In the genomic region with DNA sequence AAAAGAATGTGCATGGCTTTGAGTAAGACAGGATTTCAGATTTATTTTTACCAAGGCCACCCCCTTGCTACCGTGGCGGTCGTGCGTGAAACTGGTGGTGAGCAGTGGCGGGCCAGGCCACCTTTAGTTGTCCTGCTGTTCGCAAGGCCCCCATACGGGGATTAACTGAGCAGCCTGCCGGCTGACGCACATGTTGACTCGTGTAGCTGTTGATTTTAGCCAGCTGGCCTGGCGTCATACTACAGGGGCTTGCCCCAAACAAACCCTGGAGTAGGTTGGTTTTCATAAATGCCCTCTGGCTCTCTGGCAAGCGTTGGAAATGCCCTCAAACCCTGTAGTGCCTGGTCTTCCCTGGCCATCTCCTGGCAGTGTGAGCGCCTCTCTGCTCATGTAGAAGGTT, we compare ENCODE assay signal across 21 cellular contexts. TPM values are rescaled to one million over a fixed set of nuclear protein-coding genes. Genes with fewer than 3 reads are reported as not detected.
DNase-seq lines count a peak whose midpoint lies in the region; ATAC-seq and TF ChIP-seq lines count a peak whose summit lies in the region.
"Had no signal": no experiment of that assay in that cellular context is flagged by ENCODE, and none has a peak within 500 bp of the region (broad histone marks: within the 10 kb centered on the region; RNA-seq: fewer than 3 reads in every experiment).

No MANE protein-coding gene starts in this region.

- H3K4ac ChIP-seq in IMR-90 (ENCODE audit: low read depth, low read length): no peak overlapping the region
- H3K4ac ChIP-seq in mesenchymal stem cell (ENCODE audit: low read depth in 1 of 2, low read length in 2 of 2): no peak overlapping the region

- no peak overlapping the region for H2AK9ac ChIP-seq in IMR-90 (replicated peaks; ENCODE audit: low read depth, low read length, poor library complexity)

- H2BK15ac ChIP-seq in IMR-90 (ENCODE audit: low read depth, low read length) (no peak overlapping the region), mesenchymal stem cell (ENCODE audit: low read depth, poor library complexity, severe bottlenecking) (no peak overlapping the region)

- no peak for TF ChIP-seq CTCF in IMR-90 (conservative IDR thresholded peaks at IDR 0.05; ENCODE audit: low read depth, low read length)

- no peak overlapping the region for H4K5ac ChIP-seq in IMR-90 (ENCODE audit: low read depth, low read length)

- H2AK5ac ChIP-seq in IMR-90 (ENCODE audit: low read depth, low read length) (no peak overlapping the region), mesenchymal stem cell (ENCODE audit: low read length, severe bottlenecking) (no peak overlapping the region)

- intact Hi-C loops in IMR-90 (cut with micrococcal nuclease): no loop called here

- CTCF ChIA-PET in IMR-90 (lab: Yijun Ruan, JAX): interaction anchor here (1.2 kb wide), 1 partner anchor 34 kb away, joined by 4 read pairs; no protein-coding TSS in a partner anchor

- H2AFZ ChIP-seq in IMR-90 (replicated peaks; ENCODE audit: low read length, poor library complexity) (no peak overlapping the region), mesenchymal stem cell (ENCODE audit: low read depth, low read length) (no peak overlapping the region)

- H3K14ac ChIP-seq in IMR-90 (replicated peaks; ENCODE audit: low read depth, low read length) (no peak overlapping the region), mesenchymal stem cell (ENCODE audit: low read length in 2 of 2) (no peak overlapping the region)

- no peak overlapping the region for H4K91ac ChIP-seq in IMR-90 (ENCODE audit: insufficient read depth, low read depth, low read length)
- no peak overlapping the region for H4K91ac ChIP-seq in mesenchymal stem cell (ENCODE audit: low read length)

- no peak overlapping the region for H3K27ac ChIP-seq in IMR-90 (ENCODE audit: insufficient read depth, low read length)
- peak overlapping the region; percentile 86 for H3K27ac ChIP-seq in caudate nucleus (ENCODE audit: low read depth, low read length)
- H3K27ac ChIP-seq in mesenchymal stem cell (ENCODE audit: low read length, poor library complexity, severe bottlenecking): no peak overlapping the region
- H3K27ac ChIP-seq in stomach smooth muscle (ENCODE audit: low read length): peak overlapping the region; percentile 71
- H3K27ac ChIP-seq: C4-2B, SK-N-MC had no signal

- no TSS peak for BruUV-seq in IMR-90 (replicated peaks; lab: Mats Ljungman, UMichigan)

- H2BK120ac ChIP-seq in IMR-90 (ENCODE audit: low read depth, low read length): no peak overlapping the region
- no peak overlapping the region for H2BK120ac ChIP-seq in mesenchymal stem cell (ENCODE audit: low read depth, low read length)

- H3K9ac ChIP-seq in IMR-90 (ENCODE audit: low read depth, low read length) (no peak overlapping the region), mesenchymal stem cell (ENCODE audit: low read length) (no peak overlapping the region), stomach smooth muscle (ENCODE audit: low read length in 2 of 2) (no peak overlapping the region)

- no peak overlapping the region for H4K8ac ChIP-seq in IMR-90 (ENCODE audit: low read depth in 2 of 2, low read length in 2 of 2)
- no peak overlapping the region for H4K8ac ChIP-seq in mesenchymal stem cell (ENCODE audit: low read length)

- DNase-seq in IMR-90: peak; percentile 45
- DNase-seq in caudate nucleus (lab: John Stamatoyannopoulos, UW): peak in 1 of 61 donors; percentile 9
- peak; percentile 66 for DNase-seq in mesenchymal stem cell
- no peak for DNase-seq in T1000 (lab: John Stamatoyannopoulos, UW)
- DNase-seq in 8988T: no peak
- no peak for DNase-seq in NCI-H526 treated with DMSO at 0.1 percent for 48 hours (lab: John Stamatoyannopoulos, UW)
- DNase-seq: ACHN; CD8-positive, alpha-beta memory T cell; H7; NCI-H1092; NCI-H1436; NCI-H2029; NCI-H2227 treated with DMSO at 0.1 percent for 48 hours; NCI-H510A; NCI-H774; SW 1271 had no signal

- H3K79me1 ChIP-seq in IMR-90 (ENCODE audit: low read depth in 1 of 2, low read length in 2 of 2) (no peaks in the 10 kb centered on the region), mesenchymal stem cell (replicated peaks; ENCODE audit: low read length, poor library complexity, severe bottlenecking) (peaks cover 54% of the 10 kb centered on the region)

- H3K4me3 ChIP-seq in IMR-90 (ENCODE audit: insufficient read depth, low read depth, low read length): no peak overlapping the region
- no peak overlapping the region for H3K4me3 ChIP-seq in mesenchymal stem cell (ENCODE audit: insufficient read depth in 1 of 2, low read depth in 1 of 2, low read length in 2 of 2)
- no peak overlapping the region for H3K4me3 ChIP-seq in stomach smooth muscle (ENCODE audit: low read length in 2 of 2)
- H3K4me3 ChIP-seq: K562, SK-N-MC had no signal

- in situ Hi-C loops in IMR-90 (cut with MboI; ENCODE audit: low sequenced_read_pairs): no loop called here

- 57% methylated on average over 8 of the region's 13 CpGs; no CpG with 5 or more reads in 1 of the 2 experiments for WGBS in IMR-90 (ENCODE audit: extremely low coverage in 2 of 2, insufficient read length in 1 of 2), 2 experiments
- WGBS in mesenchymal stem cell: 88% methylated on average over 13 of the region's 13 CpGs

- H3K18ac ChIP-seq in IMR-90 (ENCODE audit: low read depth, low read length) (no peak overlapping the region), mesenchymal stem cell (ENCODE audit: low read depth in 1 of 2, low read length in 2 of 2) (no peak overlapping the region)

- peaks cover 2% of the 10 kb centered on the region; the same call in 1 of the 2 replicates for H3K4me1 ChIP-seq in IMR-90 (ENCODE audit: control insufficient read depth, insufficient read depth, low read length)
- no peaks in the 10 kb centered on the region for H3K4me1 ChIP-seq in mesenchymal stem cell (ENCODE audit: control insufficient read depth, insufficient read depth, low read depth, low read length)
- H3K4me1 ChIP-seq in stomach smooth muscle (ENCODE audit: control insufficient read depth, insufficient read depth, low read length): peaks cover 15% of the 10 kb centered on the region

- no peak overlapping the region for H3K4me2 ChIP-seq in IMR-90 (ENCODE audit: low read depth, low read length)
- no peak overlapping the region for H3K4me2 ChIP-seq in mesenchymal stem cell (ENCODE audit: low read length, poor library complexity, severe bottlenecking)

- POLR2A ChIA-PET in IMR-90 (lab: Charles Lee; ENCODE audit: unreplicated experiment): no interaction called here

- ATAC-seq in IMR-90 (ENCODE audit: low read depth): peak; percentile 83
- ATAC-seq: K562, Right ventricle myocardium inferior had no signal

- dilution Hi-C loops in IMR-90 (cut with HindIII; ENCODE audit: low sequenced_read_pairs, unreplicated experiment): no loop called here

- peaks cover 18% of the 10 kb centered on the region for H3K9me1 ChIP-seq in IMR-90 (ENCODE audit: insufficient read depth, low read length)

- H2BK5ac ChIP-seq in IMR-90 (ENCODE audit: low read depth, low read length, poor library complexity, severe bottlenecking): no peak overlapping the region
- H2BK5ac ChIP-seq in mesenchymal stem cell (ENCODE audit: low read depth, low read length, poor library complexity, severe bottlenecking): no peak overlapping the region

- H2BK12ac ChIP-seq in mesenchymal stem cell (ENCODE audit: low read length in 2 of 2): no peak overlapping the region

- peaks cover 9% of the 10 kb centered on the region for H4K20me1 ChIP-seq in IMR-90 (ENCODE audit: insufficient read depth, low read length)

- no peak overlapping the region for H2BK20ac ChIP-seq in IMR-90 (ENCODE audit: low read depth, low read length)

- H3K56ac ChIP-seq in IMR-90 (ENCODE audit: extremely low read depth, insufficient read depth, low read length): no peak overlapping the region

- no peaks in the 10 kb centered on the region for H3K27me3 ChIP-seq in IMR-90 (ENCODE audit: control insufficient read depth, insufficient read depth, low read length)
- no peaks in the 10 kb centered on the region for H3K27me3 ChIP-seq in mesenchymal stem cell (ENCODE audit: control insufficient read depth in 1 of 2, insufficient read depth in 1 of 2, low read length in 2 of 2)
- no peaks in the 10 kb centered on the region for H3K27me3 ChIP-seq in stomach smooth muscle (ENCODE audit: control insufficient read depth in 1 of 2, insufficient read depth in 2 of 2, low read length in 2 of 2)

- no peak for TF ChIP-seq RAD21 in IMR-90 (IDR thresholded peaks at IDR 0.05; ENCODE audit: low read length)

- H3K9me3 ChIP-seq in IMR-90 (ENCODE audit: control insufficient read depth, insufficient read depth, low read length) (no peaks in the 10 kb centered on the region), mesenchymal stem cell (ENCODE audit: control insufficient read depth, low read length) (no peaks in the 10 kb centered on the region), stomach smooth muscle (ENCODE audit: control insufficient read depth in 2 of 2, low read length in 2 of 2) (no peaks in the 10 kb centered on the region)

- TF ChIP-seq POLR2A in IMR-90 (IDR thresholded peaks at IDR 0.05; ENCODE audit: low read depth, low read length): no peak

- peaks cover 63% of the 10 kb centered on the region for H3K36me3 ChIP-seq in IMR-90 (ENCODE audit: control insufficient read depth, insufficient read depth, low read length)
- H3K36me3 ChIP-seq in mesenchymal stem cell (ENCODE audit: control insufficient read depth in 1 of 2, insufficient read depth in 2 of 2, low read depth in 1 of 2, low read length in 2 of 2): peaks cover 62 to 98% of the 10 kb centered on the region in 2 experiments
- peaks cover 66 to 75% of the 10 kb centered on the region in 2 donors for H3K36me3 ChIP-seq in stomach smooth muscle (ENCODE audit: control insufficient read depth in 2 of 2, insufficient read depth in 2 of 2, low read length in 2 of 2)

- H3K23ac ChIP-seq in IMR-90 (ENCODE audit: low read depth, low read length) (no peak overlapping the region), mesenchymal stem cell (ENCODE audit: low read length in 2 of 2) (no peak overlapping the region)

TF ChIP-seq in IMR-90, 13 proteins besides CTCF, POLR2A, EP300 and RAD21:
- TF ChIP-seq CHD1 (IDR thresholded peaks at IDR 0.05; ENCODE audit: low read depth, low read length): no peak
- no peak for TF ChIP-seq CEBPB (IDR thresholded peaks at IDR 0.05; ENCODE audit: low read depth, low read length)
- no peak for TF ChIP-seq MAFK (IDR thresholded peaks at IDR 0.05; ENCODE audit: low read depth, low read length)
- no peak for TF ChIP-seq RCOR1 (IDR thresholded peaks at IDR 0.05; ENCODE audit: insufficient replicate concordance, low read length)
- no peak for TF ChIP-seq NFE2L2 (IDR thresholded peaks at IDR 0.05; ENCODE audit: low read depth, low read length)
- TF ChIP-seq FOS (IDR thresholded peaks at IDR 0.05; ENCODE audit: low read depth, low read length): no peak
- no peak for TF ChIP-seq MAZ (IDR thresholded peaks at IDR 0.05; ENCODE audit: borderline replicate concordance, low read depth, low read length)
- no peak for TF ChIP-seq RFX5 (IDR thresholded peaks at IDR 0.05; ENCODE audit: low read depth, low read length)
- no peak for TF ChIP-seq MXI1 (IDR thresholded peaks at IDR 0.05; ENCODE audit: borderline replicate concordance, low read depth, low read length)

RNA-seq across cellular contexts. Expression of a gene that starts 28.4 kb away (rescaled TPM):
- 9.7 TPM in 2 replicates for total RNA-seq in IMR-90 (2012; rRNA removed)
- 42.4 and 47.7 TPM in 2 replicates for polyA plus RNA-seq in IMR-90 (2012; rRNA removed)
- 22.0 and 71.4 TPM in 2 replicates for polyA plus RNA-seq in IMR-90 (2012; cell fraction: cytosol; rRNA removed)
- polyA plus RNA-seq in IMR-90 (2012; cell fraction: nucleus; rRNA removed; ENCODE audit: low replicate concordance): 50.6 and 96.4 TPM in 2 replicates
- polyA plus RNA-seq in mesenchymal stem cell (2013, experiment 1 of 2): 34.5 TPM
- 32.5 TPM for polyA plus RNA-seq in mesenchymal stem cell (2013, experiment 2 of 2)

Comparison
In these comparisons a context has a peak if more than half of its experiments do, and no peak if none do; other contexts are left out.
1. DNase-seq: peak in IMR-90 (single experiment) and mesenchymal stem cell (single experiment); none in T1000 (single experiment), 8988T (single experiment) and NCI-H526 treated with DMSO at 0.1 percent for 48 hours (single experiment).
2. H3K27ac ChIP-seq: peak in caudate nucleus (single experiment) and stomach smooth muscle (single experiment); none in IMR-90 (single experiment) and mesenchymal stem cell (single experiment).